11 cellular contexts compared by ENCODE assay signal in the genomic region with DNA sequence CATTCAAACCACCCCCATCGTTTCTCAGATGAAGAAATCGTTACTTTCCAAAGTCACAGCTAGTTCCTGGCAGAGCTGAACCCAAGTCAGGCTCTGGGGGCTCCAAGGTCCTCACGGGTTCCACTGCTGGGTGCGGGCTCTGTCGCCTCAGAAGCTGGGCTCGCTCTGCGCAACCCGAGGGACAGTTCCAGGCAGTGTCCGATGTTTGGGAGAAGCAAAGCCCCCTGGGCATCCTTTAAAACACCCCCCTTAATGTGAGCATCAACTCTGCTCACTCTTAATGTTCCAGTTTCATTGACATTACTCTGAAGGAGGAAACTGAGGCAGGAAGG. TPM values are rescaled to one million over a fixed set of nuclear protein-coding genes. Genes with fewer than 3 reads are reported as not detected.
A peak's percentile ranks its signal among the peaks of the same experiment; 100 is the strongest.
DNase-seq lines count a peak whose midpoint lies in the region; ATAC-seq and TF ChIP-seq lines count a peak whose summit lies in the region.
"Had no signal": no experiment of that assay in that cellular context is flagged by ENCODE, and none has a peak within 500 bp of the region (broad histone marks: within the 10 kb centered on the region; RNA-seq: fewer than 3 reads in every experiment).

No MANE protein-coding gene starts in this region.

- H3K27me3 ChIP-seq in dorsolateral prefrontal cortex, result peaks cover 0 to 7% (median 0%) of the 10 kb centered on the region in 45 donors
- no peaks in the 10 kb centered on the region for H3K27me3 ChIP-seq in mesenchymal stem cell (ENCODE audit: control insufficient read depth in 1 of 2, insufficient read depth in 1 of 2, low read length in 2 of 2)
- no peaks in the 10 kb centered on the region for H3K27me3 ChIP-seq in suprapubic skin

- H3K9me3 ChIP-seq in mesenchymal stem cell (ENCODE audit: control insufficient read depth, low read length), result no peaks in the 10 kb centered on the region
- H3K9me3 ChIP-seq in suprapubic skin, result no peaks in the 10 kb centered on the region

- H3K4me1 ChIP-seq in mesenchymal stem cell (ENCODE audit: control insufficient read depth, insufficient read depth, low read depth, low read length) (peaks cover 4% of the 10 kb centered on the region), suprapubic skin (peaks cover 16% of the 10 kb centered on the region)

- H3K4me3 Mint-ChIP-seq in activated CD4-positive, alpha-beta T cell treated with anti-CD3 and anti-CD28 coated beads, Interleukin-2, amount 10 ng/mL, durations not matched to agents 7 days and 5 days, result peak overlapping the region; percentile 65

- no peak overlapping the region for H2BK15ac ChIP-seq in mesenchymal stem cell (ENCODE audit: low read depth, poor library complexity, severe bottlenecking)

- H3K18ac ChIP-seq in mesenchymal stem cell (ENCODE audit: low read depth in 1 of 2, low read length in 2 of 2), result no peak overlapping the region

- peak overlapping the region; percentile 95 for H3K4me2 ChIP-seq in mesenchymal stem cell (ENCODE audit: low read length, poor library complexity, severe bottlenecking)

- peak overlapping the region in 6 of 59 donors; percentile 19 to 68 (median 43) for H3K27ac ChIP-seq in dorsolateral prefrontal cortex
- no peak overlapping the region for H3K27ac ChIP-seq in mesenchymal stem cell (ENCODE audit: low read length, poor library complexity, severe bottlenecking)
- peak overlapping the region; percentile 84 for H3K27ac ChIP-seq in suprapubic skin

- no peak overlapping the region for H2AK5ac ChIP-seq in mesenchymal stem cell (ENCODE audit: low read length, severe bottlenecking)

- peak overlapping the region in 57 of 59 donors; percentile 48 to 84 (median 67) for H3K4me3 ChIP-seq in dorsolateral prefrontal cortex
- peak overlapping the region in 1 of 2 experiments; percentile 84 for H3K4me3 ChIP-seq in mesenchymal stem cell (ENCODE audit: insufficient read depth in 1 of 2, low read depth in 1 of 2, low read length in 2 of 2)
- H3K4me3 ChIP-seq in suprapubic skin, result peak overlapping the region; percentile 53

- no peak for TF ChIP-seq EP300 in suprapubic skin (IDR thresholded peaks at IDR 0.05)

- no peak overlapping the region for H2BK5ac ChIP-seq in mesenchymal stem cell (ENCODE audit: low read depth, low read length, poor library complexity, severe bottlenecking)

- peaks cover 12% of the 10 kb centered on the region for H3K4me1 Mint-ChIP-seq in activated CD4-positive, alpha-beta T cell treated with anti-CD3 and anti-CD28 coated beads, Interleukin-2, amount 10 ng/mL, durations not matched to agents 7 days and 5 days

- no peaks in the 10 kb centered on the region for H3K9me3 Mint-ChIP-seq in activated CD4-positive, alpha-beta T cell treated with anti-CD3 and anti-CD28 coated beads, Interleukin-2, amount 10 ng/mL, durations not matched to agents 7 days and 5 days

- POLR2A ChIA-PET in activated CD4-positive, alpha-beta T cell treated with anti-CD3 and anti-CD28 coated beads, Interleukin-2, amount 10 ng/mL, durations not matched to agents 7 days and 5 days (lab: Charles Lee), result interaction anchor here (0.5 kb wide), 1 partner anchor 597 kb away, joined by 4 read pairs; no protein-coding TSS in a partner anchor

- no peak overlapping the region for H3K27ac Mint-ChIP-seq in activated CD4-positive, alpha-beta T cell treated with anti-CD3 and anti-CD28 coated beads, Interleukin-2, amount 10 ng/mL, durations not matched to agents 7 days and 5 days

- H3K14ac ChIP-seq in mesenchymal stem cell (ENCODE audit: low read length in 2 of 2), result no peak overlapping the region

- TF ChIP-seq POLR2A in suprapubic skin (IDR thresholded peaks at IDR 0.05), result no peak

- 45% methylated on average over 7 of the region's 9 CpGs for WGBS in mesenchymal stem cell
- 44% methylated on average over 3 of the region's 9 CpGs for WGBS in suprapubic skin

- CTCF ChIA-PET in activated CD4-positive, alpha-beta T cell treated with anti-CD3 and anti-CD28 coated beads, Interleukin-2, amount 10 ng/mL, durations not matched to agents 7 days and 5 days (lab: Charles Lee), result interaction anchor here (0.8 to 1.0 kb wide), 2 partner anchors 24 to 28 kb away, joined by 3 read pairs; no protein-coding TSS in a partner anchor

- H3K36me3 Mint-ChIP-seq in activated CD4-positive, alpha-beta T cell treated with anti-CD3 and anti-CD28 coated beads, Interleukin-2, amount 10 ng/mL, durations not matched to agents 7 days and 5 days (ENCODE audit: low read depth), result peaks cover 21% of the 10 kb centered on the region

- H4K91ac ChIP-seq in mesenchymal stem cell (ENCODE audit: low read length), result no peak overlapping the region

- H3K4ac ChIP-seq in mesenchymal stem cell (ENCODE audit: low read depth in 1 of 2, low read length in 2 of 2), result no peak overlapping the region

- peaks cover 12% of the 10 kb centered on the region for H3K27me3 Mint-ChIP-seq in activated CD4-positive, alpha-beta T cell treated with anti-CD3 and anti-CD28 coated beads, Interleukin-2, amount 10 ng/mL, durations not matched to agents 7 days and 5 days

- no peak overlapping the region for H2AFZ ChIP-seq in mesenchymal stem cell (ENCODE audit: low read depth, low read length)

- H3K36me3 ChIP-seq in mesenchymal stem cell (ENCODE audit: control insufficient read depth in 1 of 2, insufficient read depth in 2 of 2, low read depth in 1 of 2, low read length in 2 of 2) (peaks cover 0 to 4% of the 10 kb centered on the region in 2 experiments), suprapubic skin (no peaks in the 10 kb centered on the region)

- H2BK120ac ChIP-seq in mesenchymal stem cell (ENCODE audit: low read depth, low read length), result no peak overlapping the region

- TF ChIP-seq CTCF in dorsolateral prefrontal cortex (IDR thresholded peaks at IDR 0.05 in 54 of 56, conservative IDR thresholded peaks at IDR 0.05 in 2 of 56; ENCODE audit: low read depth in 1 of 56, partially characterized antibody in 56 of 56) (no peak), suprapubic skin (IDR thresholded peaks at IDR 0.05) (no peak)

- intact Hi-C loops in dorsolateral prefrontal cortex (cut with DNase I), result loop anchor here in 1 of 2 donors (5.0 kb wide), 2 partner anchors 74 to 116 kb away; a partner anchor contains a TSS

- ATAC-seq in GM18502 (IDR thresholded peaks at IDR 0.05; ENCODE audit: poor library complexity, unreplicated experiment), result no peak

- no peak overlapping the region for H2BK12ac ChIP-seq in mesenchymal stem cell (ENCODE audit: low read length in 2 of 2)

- DNase-seq in activated CD4-positive, alpha-beta T cell treated with anti-CD3 and anti-CD28 coated beads, Interleukin-2, amount 10 ng/mL, durations not matched to agents 7 days and 5 days, result no peak
- DNase-seq in activated CD4-positive, alpha-beta T cell treated with anti-CD3 and anti-CD28 coated beads, Interleukin-2, amount 50 U/mL, for 4 hours, result no peak
- DNase-seq in dorsolateral prefrontal cortex (no peak), mesenchymal stem cell (no peak), suprapubic skin (ENCODE audit: low spot score in 2 of 2) (no peak), HCEC 1CT (no peak)
- DNase-seq in NK-92 treated with Interleukin-12 subunit alpha and Interleukin-12 subunit beta, amount 100 ng/mL, for 24 hours (lab: John Stamatoyannopoulos, UW), result no peak
- DNase-seq: ACHN; activated CD4-positive, alpha-beta T cell treated with anti-CD3 and anti-CD28 coated beads for 48 hours; NCI-H748 treated with DMSO at 0.1 percent for 48 hours had no signal

- H3K23ac ChIP-seq in mesenchymal stem cell (ENCODE audit: low read length in 2 of 2), result no peak overlapping the region

- peak overlapping the region; percentile 90 for H3K9ac ChIP-seq in mesenchymal stem cell (ENCODE audit: low read length)

- no peak overlapping the region for H4K8ac ChIP-seq in mesenchymal stem cell (ENCODE audit: low read length)

- H3K79me1 ChIP-seq in mesenchymal stem cell (replicated peaks; ENCODE audit: low read length, poor library complexity, severe bottlenecking), result no peaks in the 10 kb centered on the region

RNA-seq across cellular contexts. Expression of a gene that starts 0.8 kb away (rescaled TPM):
- total RNA-seq in activated CD4-positive, alpha-beta T cell treated with anti-CD3 and anti-CD28 coated beads, Interleukin-2, amount 10 ng/mL, durations not matched to agents 7 days and 5 days, result under 1 TPM; 0.19 to 0.22 TPM
- total RNA-seq in dorsolateral prefrontal cortex (1 to 10 TPM in 104 of 120 experiments, under 1 TPM in 16; 0.39 to 8.4 (median 1.9) TPM), suprapubic skin (10 to 100 TPM; 20.1 to 46.9 (median 30.4) TPM)
- 1.1 TPM for polyA plus RNA-seq in mesenchymal stem cell (2013, experiment 1 of 2)
- polyA plus RNA-seq in mesenchymal stem cell (2013, experiment 2 of 2), result 0.99 TPM
